ENCODE assay signal across 1 cellular context in genomic region chr9:35161713-35162604, GRCh38.
TF ChIP-seq lines count a peak whose summit lies in the region.

UNC13B (plus strand) TSS chr9:35162009; CDS start chr9:35162284, 275 bp downstream.

TF ChIP-seq in K562, 482 proteins besides CTCF, POLR2A, EP300 and RAD21 (continued from another document and continues in another):
- TF ChIP-seq STAG1 (CRISPR knock-in tag; IDR thresholded peaks at IDR 0.05; ENCODE audit: borderline replicate concordance) (no peak), ZNF699 (CRISPR knock-in tag; IDR thresholded peaks at IDR 0.05; ENCODE audit: insufficient replicate concordance) (no peak), SNRNP70 (optimal IDR thresholded peaks at IDR 0.05; ENCODE audit: low read depth, low read length) (no peak), L3MBTL2 (IDR thresholded peaks at IDR 0.05) (peak; percentile 45; the same call in 1 of the 2 replicates), ZFP30 (CRISPR knock-in tag; IDR thresholded peaks at IDR 0.05; ENCODE audit: borderline replicate concordance) (no peak), PHB (CRISPR knock-in tag; IDR thresholded peaks at IDR 0.05) (no peak), ZNF143 (CRISPR knock-in tag; IDR thresholded peaks at IDR 0.05) (no peak), PCBP2 (IDR thresholded peaks at IDR 0.05; ENCODE audit: low read depth, low read length, poor library complexity, severe bottlenecking) (no peak), SRSF3 (IDR thresholded peaks at IDR 0.05; ENCODE audit: insufficient read depth, low read length) (no peak), CSDE1 (IDR thresholded peaks at IDR 0.05) (no peak), FOS (IDR thresholded peaks at IDR 0.05; ENCODE audit: extremely low read depth, insufficient read length) (no peak), ARNT (IDR thresholded peaks at IDR 0.05) (no peak), CEBPG (CRISPR knock-in tag; IDR thresholded peaks at IDR 0.05) (no peak), CEBPG (tag; conservative IDR thresholded peaks at IDR 0.05 in 1 of 2, IDR thresholded peaks at IDR 0.05 in 1 of 2) (no peak), ZNF507 (tag; conservative IDR thresholded peaks at IDR 0.05) (no peak), ZBTB7A (IDR thresholded peaks at IDR 0.05; ENCODE audit: borderline replicate concordance, control insufficient read depth, low read depth, low read length) (no peak), ADNP (tag; IDR thresholded peaks at IDR 0.05) (no peak), SMAD2 (IDR thresholded peaks at IDR 0.05; ENCODE audit: low read depth, low read length) (no peak), CCNT2 (IDR thresholded peaks at IDR 0.05; ENCODE audit: borderline replicate concordance, extremely low read depth, insufficient read length, low read depth, low read length) (peak; percentile 16), BRD9 (IDR thresholded peaks at IDR 0.05; ENCODE audit: low read depth, partially characterized antibody) (no peak), HMG20A (CRISPR knock-in tag; conservative IDR thresholded peaks at IDR 0.05) (no peak), JUND (IDR thresholded peaks at IDR 0.05; ENCODE audit: borderline replicate concordance, low read depth, low read length) (no peak), JUND (tag; IDR thresholded peaks at IDR 0.05; ENCODE audit: borderline replicate concordance, low read depth, low read length) (no peak), NEUROD1 (IDR thresholded peaks at IDR 0.05; ENCODE audit: borderline replicate concordance, low read depth, low read length, partially characterized antibody) (no peak), MEF2D (tag; conservative IDR thresholded peaks at IDR 0.05; ENCODE audit: low read depth) (no peak), NFE2L1 (tag; IDR thresholded peaks at IDR 0.05; ENCODE audit: borderline replicate concordance, low read depth) (no peak), SMC3 (conservative IDR thresholded peaks at IDR 0.05; ENCODE audit: insufficient read depth, low read depth, low read length) (no peak), MXI1 (IDR thresholded peaks at IDR 0.05; ENCODE audit: low read depth, low read length) (no peak), E2F1 (CRISPR knock-in tag; IDR thresholded peaks at IDR 0.05) (no peak), WHSC1 (IDR thresholded peaks at IDR 0.05; ENCODE audit: low read length) (no peak), MNT (conservative IDR thresholded peaks at IDR 0.05) (peak; percentile 70 to 85), CHD4 (IDR thresholded peaks at IDR 0.05; ENCODE audit: insufficient read depth, insufficient replicate concordance, low read depth, low read length, poor library complexity, severe bottlenecking) (no peak), ZNF644 (tag; IDR thresholded peaks at IDR 0.05; ENCODE audit: low read depth) (no peak), SAFB (IDR thresholded peaks at IDR 0.05; ENCODE audit: borderline replicate concordance, low read depth, low read length) (peak; percentile 58; the same call in 1 of the 2 replicates), ZNF511 (CRISPR knock-in tag; IDR thresholded peaks at IDR 0.05) (peak; percentile 62), POLR2B (IDR thresholded peaks at IDR 0.05; ENCODE audit: low read depth, partially characterized antibody) (peak; percentile 27), TCF15 (CRISPR knock-in tag; IDR thresholded peaks at IDR 0.05) (no peak)
- TF ChIP-seq, protein P1, sequence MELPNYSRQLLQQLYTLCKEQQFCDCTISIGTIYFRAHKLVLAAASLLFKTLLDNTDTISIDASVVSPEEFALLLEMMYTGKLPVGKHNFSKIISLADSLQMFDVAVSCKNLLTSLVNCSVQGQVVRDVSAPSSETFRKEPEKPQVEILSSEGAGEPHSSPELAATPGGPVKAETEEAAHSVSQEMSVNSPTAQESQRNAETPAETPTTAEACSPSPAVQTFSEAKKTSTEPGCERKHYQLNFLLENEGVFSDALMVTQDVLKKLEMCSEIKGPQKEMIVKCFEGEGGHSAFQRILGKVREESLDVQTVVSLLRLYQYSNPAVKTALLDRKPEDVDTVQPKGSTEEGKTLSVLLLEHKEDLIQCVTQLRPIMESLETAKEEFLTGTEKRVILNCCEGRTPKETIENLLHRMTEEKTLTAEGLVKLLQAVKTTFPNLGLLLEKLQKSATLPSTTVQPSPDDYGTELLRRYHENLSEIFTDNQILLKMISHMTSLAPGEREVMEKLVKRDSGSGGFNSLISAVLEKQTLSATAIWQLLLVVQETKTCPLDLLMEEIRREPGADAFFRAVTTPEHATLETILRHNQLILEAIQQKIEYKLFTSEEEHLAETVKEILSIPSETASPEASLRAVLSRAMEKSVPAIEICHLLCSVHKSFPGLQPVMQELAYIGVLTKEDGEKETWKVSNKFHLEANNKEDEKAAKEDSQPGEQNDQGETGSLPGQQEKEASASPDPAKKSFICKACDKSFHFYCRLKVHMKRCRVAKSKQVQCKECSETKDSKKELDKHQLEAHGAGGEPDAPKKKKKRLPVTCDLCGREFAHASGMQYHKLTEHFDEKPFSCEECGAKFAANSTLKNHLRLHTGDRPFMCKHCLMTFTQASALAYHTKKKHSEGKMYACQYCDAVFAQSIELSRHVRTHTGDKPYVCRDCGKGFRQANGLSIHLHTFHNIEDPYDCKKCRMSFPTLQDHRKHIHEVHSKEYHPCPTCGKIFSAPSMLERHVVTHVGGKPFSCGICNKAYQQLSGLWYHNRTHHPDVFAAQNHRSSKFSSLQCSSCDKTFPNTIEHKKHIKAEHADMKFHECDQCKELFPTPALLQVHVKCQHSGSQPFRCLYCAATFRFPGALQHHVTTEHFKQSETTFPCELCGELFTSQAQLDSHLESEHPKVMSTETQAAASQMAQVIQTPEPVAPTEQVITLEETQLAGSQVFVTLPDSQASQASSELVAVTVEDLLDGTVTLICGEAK (IDR thresholded peaks at IDR 0.05): no peak
- TF ChIP-seq, protein P1 (CRISPR knock-in tag; IDR thresholded peaks at IDR 0.05): no peak
- TF ChIP-seq, protein P2, sequence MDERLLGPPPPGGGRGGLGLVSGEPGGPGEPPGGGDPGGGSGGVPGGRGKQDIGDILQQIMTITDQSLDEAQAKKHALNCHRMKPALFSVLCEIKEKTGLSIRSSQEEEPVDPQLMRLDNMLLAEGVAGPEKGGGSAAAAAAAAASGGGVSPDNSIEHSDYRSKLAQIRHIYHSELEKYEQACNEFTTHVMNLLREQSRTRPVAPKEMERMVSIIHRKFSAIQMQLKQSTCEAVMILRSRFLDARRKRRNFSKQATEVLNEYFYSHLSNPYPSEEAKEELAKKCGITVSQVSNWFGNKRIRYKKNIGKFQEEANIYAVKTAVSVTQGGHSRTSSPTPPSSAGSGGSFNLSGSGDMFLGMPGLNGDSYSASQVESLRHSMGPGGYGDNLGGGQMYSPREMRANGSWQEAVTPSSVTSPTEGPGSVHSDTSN (CRISPR knock-in tag; IDR thresholded peaks at IDR 0.05; ENCODE audit: low read depth): no peak
- TF ChIP-seq, protein P2 (tag; conservative IDR thresholded peaks at IDR 0.05; ENCODE audit: low read depth): no peak
- TF ChIP-seq, protein P3, sequence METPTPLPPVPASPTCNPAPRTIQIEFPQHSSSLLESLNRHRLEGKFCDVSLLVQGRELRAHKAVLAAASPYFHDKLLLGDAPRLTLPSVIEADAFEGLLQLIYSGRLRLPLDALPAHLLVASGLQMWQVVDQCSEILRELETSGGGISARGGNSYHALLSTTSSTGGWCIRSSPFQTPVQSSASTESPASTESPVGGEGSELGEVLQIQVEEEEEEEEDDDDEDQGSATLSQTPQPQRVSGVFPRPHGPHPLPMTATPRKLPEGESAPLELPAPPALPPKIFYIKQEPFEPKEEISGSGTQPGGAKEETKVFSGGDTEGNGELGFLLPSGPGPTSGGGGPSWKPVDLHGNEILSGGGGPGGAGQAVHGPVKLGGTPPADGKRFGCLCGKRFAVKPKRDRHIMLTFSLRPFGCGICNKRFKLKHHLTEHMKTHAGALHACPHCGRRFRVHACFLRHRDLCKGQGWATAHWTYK (CRISPR knock-in tag; IDR thresholded peaks at IDR 0.05): no peak
- TF ChIP-seq, protein P4, sequence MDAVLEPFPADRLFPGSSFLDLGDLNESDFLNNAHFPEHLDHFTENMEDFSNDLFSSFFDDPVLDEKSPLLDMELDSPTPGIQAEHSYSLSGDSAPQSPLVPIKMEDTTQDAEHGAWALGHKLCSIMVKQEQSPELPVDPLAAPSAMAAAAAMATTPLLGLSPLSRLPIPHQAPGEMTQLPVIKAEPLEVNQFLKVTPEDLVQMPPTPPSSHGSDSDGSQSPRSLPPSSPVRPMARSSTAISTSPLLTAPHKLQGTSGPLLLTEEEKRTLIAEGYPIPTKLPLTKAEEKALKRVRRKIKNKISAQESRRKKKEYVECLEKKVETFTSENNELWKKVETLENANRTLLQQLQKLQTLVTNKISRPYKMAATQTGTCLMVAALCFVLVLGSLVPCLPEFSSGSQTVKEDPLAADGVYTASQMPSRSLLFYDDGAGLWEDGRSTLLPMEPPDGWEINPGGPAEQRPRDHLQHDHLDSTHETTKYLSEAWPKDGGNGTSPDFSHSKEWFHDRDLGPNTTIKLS (IDR thresholded peaks at IDR 0.05; ENCODE audit: borderline replicate concordance, low read depth): no peak
- TF ChIP-seq, protein P5, sequence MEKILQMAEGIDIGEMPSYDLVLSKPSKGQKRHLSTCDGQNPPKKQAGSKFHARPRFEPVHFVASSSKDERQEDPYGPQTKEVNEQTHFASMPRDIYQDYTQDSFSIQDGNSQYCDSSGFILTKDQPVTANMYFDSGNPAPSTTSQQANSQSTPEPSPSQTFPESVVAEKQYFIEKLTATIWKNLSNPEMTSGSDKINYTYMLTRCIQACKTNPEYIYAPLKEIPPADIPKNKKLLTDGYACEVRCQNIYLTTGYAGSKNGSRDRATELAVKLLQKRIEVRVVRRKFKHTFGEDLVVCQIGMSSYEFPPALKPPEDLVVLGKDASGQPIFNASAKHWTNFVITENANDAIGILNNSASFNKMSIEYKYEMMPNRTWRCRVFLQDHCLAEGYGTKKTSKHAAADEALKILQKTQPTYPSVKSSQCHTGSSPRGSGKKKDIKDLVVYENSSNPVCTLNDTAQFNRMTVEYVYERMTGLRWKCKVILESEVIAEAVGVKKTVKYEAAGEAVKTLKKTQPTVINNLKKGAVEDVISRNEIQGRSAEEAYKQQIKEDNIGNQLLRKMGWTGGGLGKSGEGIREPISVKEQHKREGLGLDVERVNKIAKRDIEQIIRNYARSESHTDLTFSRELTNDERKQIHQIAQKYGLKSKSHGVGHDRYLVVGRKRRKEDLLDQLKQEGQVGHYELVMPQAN (IDR thresholded peaks at IDR 0.05; ENCODE audit: borderline replicate concordance): peak; percentile 42; the same call in 1 of the 2 replicates
